9 cellular contexts compared by ENCODE assay signal in genomic region chr11:71929491-71929890, GRCh38. TPM values are rescaled to one million over a fixed set of nuclear protein-coding genes. Genes with fewer than 3 reads are reported as not detected.
DNase-seq lines count a peak whose midpoint lies in the region; ATAC-seq and TF ChIP-seq lines count a peak whose summit lies in the region.
"Had no signal": no experiment of that assay in that cellular context is flagged by ENCODE, and none has a peak within 500 bp of the region (broad histone marks: within the 10 kb centered on the region; RNA-seq: fewer than 3 reads in every experiment).

No MANE protein-coding gene starts in this region.

- DNase-seq in activated naive CD4-positive, alpha-beta T cell treated with anti-CD3 and anti-CD28 coated beads for 36 hours = no peak
- no peak for DNase-seq in activated naive CD4-positive, alpha-beta T cell treated with Interleukin-2 at 50 U/mL for 16 hours
- no peak for DNase-seq in astrocyte of the spinal cord (ENCODE audit: low read depth, low spot score)
- no peak for DNase-seq in lung (ENCODE audit: low spot score)
- DNase-seq in transverse colon = no peak
- no peak for DNase-seq in NCI-H1436 treated with DMSO at 0.1 percent for 48 hours (lab: John Stamatoyannopoulos, UW)
- DNase-seq in NCI-H446 treated with DMSO at 0.1 percent for 48 hours (lab: John Stamatoyannopoulos, UW) = no peak

- H3K36me3 ChIP-seq in lung (ENCODE audit: control insufficient read depth in 2 of 2, insufficient read depth in 2 of 2, low read length in 2 of 2) = no peaks in the 10 kb centered on the region
- H3K36me3 ChIP-seq in transverse colon = no peaks in the 10 kb centered on the region

- TF ChIP-seq EP300 in transverse colon (IDR thresholded peaks at IDR 0.05; ENCODE audit: low read depth) = no peak

- H3K27me3 Mint-ChIP-seq in activated naive CD4-positive, alpha-beta T cell treated with anti-CD3 and anti-CD28 coated beads for 36 hours (ENCODE audit: low read depth) = no peaks in the 10 kb centered on the region

- no peaks in the 10 kb centered on the region for H3K9me3 Mint-ChIP-seq in activated naive CD4-positive, alpha-beta T cell treated with anti-CD3 and anti-CD28 coated beads for 36 hours

- H3K4me1 ChIP-seq in lung (ENCODE audit: control insufficient read depth in 2 of 2, insufficient read depth in 2 of 2, low read length in 2 of 2) = peaks cover 10% of the 10 kb centered on the region in 2 donors
- H3K4me1 ChIP-seq in transverse colon = peaks cover 13 to 39% (median 18%) of the 10 kb centered on the region in 4 donors

- peak overlapping the region; percentile 100 for H3K27ac Mint-ChIP-seq in activated naive CD4-positive, alpha-beta T cell treated with anti-CD3 and anti-CD28 coated beads for 36 hours

- ATAC-seq in lung (ENCODE audit: insufficient read depth, low FRiP score) = no peak
- ATAC-seq in GM19397 (IDR thresholded peaks at IDR 0.05; ENCODE audit: unreplicated experiment) = no peak

- H3K4me3 ChIP-seq in astrocyte of the spinal cord (ENCODE audit: low read depth, low read length) (peak overlapping the region; percentile 86), lung (peak overlapping the region; percentile 64), transverse colon (peak overlapping the region; percentile 60 to 88 (median 73))

- peaks cover 17% of the 10 kb centered on the region for H3K36me3 Mint-ChIP-seq in activated naive CD4-positive, alpha-beta T cell treated with anti-CD3 and anti-CD28 coated beads for 36 hours (ENCODE audit: low read depth)

- TF ChIP-seq POLR2A in transverse colon (IDR thresholded peaks at IDR 0.05) = no peak

- WGBS in lung, 2 donors = 8 to 11% methylated on average over 6 of the region's 6 CpGs
- 2 to 7% methylated on average over 6 of the region's 6 CpGs for WGBS in transverse colon (ENCODE audit: low coverage in 1 of 2), 2 donors

- H3K27ac ChIP-seq in lung (ENCODE audit: low read depth in 1 of 2, low read length in 1 of 2) (no peak overlapping the region), transverse colon (peak overlapping the region in 3 of 4 donors; percentile 88 to 92 (median 90))

- CTCF ChIA-PET in activated naive CD4-positive, alpha-beta T cell treated with anti-CD3 and anti-CD28 coated beads for 36 hours (lab: Charles Lee) = interaction anchor here (0.6 to 2.3 kb wide), 3 partner anchors 9 to 216 kb away, joined by 3 to 5 read pairs (median 3); no protein-coding TSS in a partner anchor

- in situ Hi-C loops in astrocyte of the spinal cord (cut with HindIII; ENCODE audit: low sequenced_read_pairs) = no loop called here
- in situ Hi-C loops in transverse colon (cut with MboI; ENCODE audit: low pct_ligation_motif_present in 1 of 4, low pct_unique_long_range_greater_than_20kb in 1 of 4, low sequenced_read_pairs in 3 of 4) = no loop called here

- no peaks in the 10 kb centered on the region for H3K9me3 ChIP-seq in lung (ENCODE audit: control insufficient read depth in 2 of 2, insufficient read depth in 1 of 2, low read length in 1 of 2)
- H3K9me3 ChIP-seq in transverse colon = no peaks in the 10 kb centered on the region

- intact Hi-C loops in activated naive CD4-positive, alpha-beta T cell treated with anti-CD3 and anti-CD28 coated beads for 36 hours (cut with micrococcal nuclease) = loop anchor here (2.0 kb wide), 3 partner anchors 33 to 293 kb away; partner anchors contain the start of gene LAMTOR1
- intact Hi-C loops in transverse colon (cut with DNase I; ENCODE audit: low total_unique reads) = no loop called here

- H3K4me1 Mint-ChIP-seq in activated naive CD4-positive, alpha-beta T cell treated with anti-CD3 and anti-CD28 coated beads for 36 hours (ENCODE audit: low read depth) = peaks cover 57% of the 10 kb centered on the region

- TF ChIP-seq CTCF in astrocyte of the spinal cord (IDR thresholded peaks at IDR 0.05; ENCODE audit: low read depth, low read length) (no peak), lung (IDR thresholded peaks at IDR 0.05; ENCODE audit: control extremely low read depth, extremely low read depth) (no peak), transverse colon (IDR thresholded peaks at IDR 0.05) (no peak)

- H3K27me3 ChIP-seq in lung (ENCODE audit: control insufficient read depth, insufficient read depth) = no peaks in the 10 kb centered on the region
- no peaks in the 10 kb centered on the region for H3K27me3 ChIP-seq in transverse colon

- peak overlapping the region; percentile 96 for H3K4me3 Mint-ChIP-seq in activated naive CD4-positive, alpha-beta T cell treated with anti-CD3 and anti-CD28 coated beads for 36 hours

RNA-seq across cellular contexts. Expression of gene RNF121, which starts 0.6 kb away (rescaled TPM):
- 10 to 100 TPM; 15.4 to 16.8 TPM for total RNA-seq in activated naive CD4-positive, alpha-beta T cell treated with anti-CD3 and anti-CD28 coated beads for 36 hours
- total RNA-seq in lung (10 to 100 TPM; 26.7 to 28.5 TPM), transverse colon (10 to 100 TPM in 3 of 4 donors, 1 to 10 TPM in 1; 9.7 to 38.6 (median 31.4) TPM)
- 10 to 100 TPM; 14.0 to 30.2 TPM for polyA plus RNA-seq in lung

RNA-seq across cellular contexts. Expression of gene XNDC1N, which starts 1.1 kb away (rescaled TPM):
- total RNA-seq in activated naive CD4-positive, alpha-beta T cell treated with anti-CD3 and anti-CD28 coated beads for 36 hours = 10 to 100 TPM; 14.2 to 16.4 TPM
- total RNA-seq in lung (10 to 100 TPM in 1 of 2 donors, 1 to 10 TPM in 1; 7.0 to 20.4 TPM), transverse colon (10 to 100 TPM in 3 of 4 donors, 1 to 10 TPM in 1; 7.9 to 68.5 (median 15.6) TPM)
- polyA plus RNA-seq in lung = 1 to 10 TPM; 2.0 to 2.1 TPM

RNA-seq across cellular contexts. Expression of gene DEFB131B, which starts 51.2 kb away (rescaled TPM):
- total RNA-seq in activated naive CD4-positive, alpha-beta T cell treated with anti-CD3 and anti-CD28 coated beads for 36 hours = not detected
- total RNA-seq in lung (not detected), transverse colon (not detected)
- polyA plus RNA-seq in lung = not detected
- total RNA-seq: LHCN-M2 had no signal

Comparison
In these comparisons a context has a peak if more than half of its experiments do, and no peak if none do; other contexts are left out.
1. H3K27ac ChIP-seq: peak in transverse colon (3 of 4); none in lung (0 of 2).
2. Peak in every context shown above with its lines, with median percentiles within 50 percentile points of each other: H3K4me3 ChIP-seq.